2 cellular contexts compared by ENCODE assay signal in the genomic region with DNA sequence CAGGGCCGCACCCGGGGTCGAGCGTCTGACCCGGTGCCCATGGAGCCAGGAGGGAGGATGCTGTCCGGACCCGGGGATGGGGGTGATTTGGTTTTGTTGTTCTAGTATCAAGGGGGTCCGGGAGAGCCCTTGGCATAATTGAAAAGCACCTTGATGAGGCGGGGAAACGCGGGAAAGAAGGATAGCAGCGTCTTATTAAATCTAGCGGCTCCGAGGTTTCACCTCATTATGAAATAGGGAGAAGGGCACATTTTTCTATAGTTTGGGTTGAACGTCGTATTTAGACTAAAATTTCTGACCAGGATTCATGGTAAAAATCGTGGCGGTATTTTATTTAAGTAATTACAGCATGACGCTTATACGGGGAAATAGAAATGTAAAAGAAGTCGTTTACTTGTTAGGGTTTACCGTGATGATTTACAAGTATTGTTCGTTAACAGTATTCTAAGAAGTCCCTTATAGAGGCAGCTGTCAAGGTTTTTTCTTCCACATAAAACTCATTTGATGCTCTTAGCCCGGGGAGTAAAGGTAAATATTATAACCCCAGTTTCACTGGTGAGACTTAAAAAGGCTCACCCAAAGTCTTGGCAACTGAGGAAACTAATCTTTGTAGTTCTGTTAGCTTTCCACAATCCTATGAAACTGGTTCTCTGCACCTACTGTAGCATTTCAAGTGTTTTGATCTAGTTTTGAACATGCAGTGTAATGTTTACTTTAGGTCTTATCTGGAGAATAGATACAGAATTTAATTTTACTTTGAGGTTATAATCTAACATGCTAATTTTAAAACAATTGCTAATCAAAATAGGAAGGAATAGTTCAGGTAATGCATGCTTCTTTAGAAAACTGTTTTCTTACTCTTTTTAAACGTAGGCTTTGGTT.
TF ChIP-seq lines count a peak whose summit lies in the region.

No MANE protein-coding gene starts in this region.

TF ChIP-seq in GM23338, 12 proteins besides CTCF, POLR2A, EP300 and RAD21 (continued from another document and continues in another):
- no peak for TF ChIP-seq ETS1 (IDR thresholded peaks at IDR 0.05)
- no peak for TF ChIP-seq ZNF331 (CRISPR knock-in tag; IDR thresholded peaks at IDR 0.05; ENCODE audit: low read depth)
- no peak for TF ChIP-seq NANOG (IDR thresholded peaks at IDR 0.05; ENCODE audit: borderline replicate concordance)
- TF ChIP-seq REST (IDR thresholded peaks at IDR 0.05; ENCODE audit: unreplicated experiment) = no peak
- no peak for TF ChIP-seq ZNF114 (CRISPR knock-in tag; IDR thresholded peaks at IDR 0.05)
- no peak for TF ChIP-seq ZNF462 (CRISPR knock-in tag; IDR thresholded peaks at IDR 0.05)
- no peak for TF ChIP-seq JUNB (IDR thresholded peaks at IDR 0.05; ENCODE audit: unreplicated experiment)

TF ChIP-seq in HEK293T, 16 proteins besides CTCF, POLR2A, EP300 and RAD21 (continued from another document):
- no peak for TF ChIP-seq FOXK2 (IDR thresholded peaks at IDR 0.05)
- TF ChIP-seq SUZ12 (IDR thresholded peaks at IDR 0.05) = no peak
- TF ChIP-seq NFRKB (IDR thresholded peaks at IDR 0.05) = no peak
- TF ChIP-seq L3MBTL2 (conservative IDR thresholded peaks at IDR 0.05) = no peak
- no peak for TF ChIP-seq ARNT (IDR thresholded peaks at IDR 0.05)
- no peak for TF ChIP-seq BHLHE40 (IDR thresholded peaks at IDR 0.05; ENCODE audit: borderline replicate concordance)
- no peak for TF ChIP-seq TARDBP (IDR thresholded peaks at IDR 0.05)
- TF ChIP-seq LEF1 (IDR thresholded peaks at IDR 0.05; ENCODE audit: borderline replicate concordance) = no peak
